In the genomic region with DNA sequence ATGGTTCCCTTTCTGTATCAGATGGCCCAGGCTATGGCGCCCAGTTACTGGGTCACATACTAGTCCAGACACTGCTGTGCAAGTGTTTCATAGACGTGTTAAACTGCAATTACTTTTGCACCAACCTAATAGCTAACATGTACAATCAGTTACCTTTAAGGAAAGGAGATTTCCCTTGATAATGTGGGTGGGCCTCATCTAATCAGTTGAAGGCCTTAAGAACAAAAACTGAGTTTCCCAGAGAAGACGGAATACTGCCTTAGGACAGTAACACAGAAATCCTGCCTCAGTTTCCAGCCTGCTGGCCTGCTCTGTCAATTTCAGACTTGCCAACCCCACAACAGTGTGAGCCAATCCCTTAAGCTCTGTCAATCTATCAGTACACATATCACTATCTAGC, we compare ENCODE assay signal across 26 cellular contexts.
"Had no signal": no experiment of that assay in that cellular context is flagged by ENCODE, and none has a peak within 500 bp of the region (broad histone marks: within the 10 kb centered on the region; RNA-seq: fewer than 3 reads in every experiment).

No MANE protein-coding gene starts in this region.

- H3K4me3 ChIP-seq: ovary, psoas muscle, right lobe of liver, sigmoid colon, stomach, thoracic aorta, thyroid gland, tibial nerve, upper lobe of left lung, uterus had no signal

- H2AFZ ChIP-seq: parathyroid adenoma had no signal

- H3K9me3 ChIP-seq: neutrophil, ovary, psoas muscle, right lobe of liver, sigmoid colon, stomach, thoracic aorta, thyroid gland, tibial nerve, upper lobe of left lung, uterus had no signal

- FAIRE-seq: small intestine had no signal

- H3K79me2 ChIP-seq: parathyroid adenoma had no signal

- DNase-seq: naive thymus-derived CD8-positive, alpha-beta T cell; nephron progenitor cell; nucleus accumbens; ovary; posterior cingulate gyrus; psoas muscle; right cardiac atrium; right lobe of liver; sigmoid colon; small intestine; stimulated activated CD4-positive, alpha-beta T cell treated with anti-CD3 and anti-CD28 coated beads, Interleukin-15, amount 100 ng/mL, for 24 hours; stimulated activated CD4-positive, alpha-beta T cell treated with anti-CD3 and anti-CD28 coated beads, Interleukin-2, amount 100 ng/mL, for 24 hours; stimulated activated CD4-positive, alpha-beta T cell treated with anti-CD3 and anti-CD28 coated beads, Interleukin-2, amount 100 ng/mL, for 48 hours; stimulated activated CD4-positive, alpha-beta T cell treated with anti-CD3 and anti-CD28 coated beads, Interleukin-4, amount 100 ng/mL, for 24 hours; stimulated activated naive B cell treated with anti-CD40 and anti-IgM and Interleukin-4, amounts not matched to agents 10 μg/mL and 1 μg/mL and 100 μg/mL, for 72 hours; stimulated activated naive CD4-positive, alpha-beta T cell treated with Interleukin-2 at 50 U/mL for 16 hours; stomach; thyroid gland; trophoblast cell; upper lobe of left lung; uterus had no signal

- ATAC-seq: naive thymus-derived CD8-positive, alpha-beta T cell; psoas muscle; right cardiac atrium; right lobe of liver; stimulated activated effector memory CD8-positive, alpha-beta T cell treated with anti-CD3 and anti-CD28 coated beads, Interleukin-12 subunit alpha, Interleukin-12 subunit beta, amount 100 ng/mL, for 72 hours; stimulated activated naive B cell treated with anti-CD40 and anti-IgM and Interleukin-4, amounts not matched to agents 10 μg/mL and 1 μg/mL and 100 μg/mL, for 72 hours had no signal

- H3K36me3 ChIP-seq: neutrophil, ovary, right lobe of liver, thyroid gland, uterus had no signal

- H3K4me1 ChIP-seq: parathyroid adenoma, psoas muscle, right lobe of liver, sigmoid colon, stomach, tibial nerve, upper lobe of left lung, uterus had no signal

- H3K9ac ChIP-seq: parathyroid adenoma had no signal

- H3K27me3 ChIP-seq: neutrophil, ovary, right lobe of liver, sigmoid colon, stomach, thyroid gland, tibial nerve, upper lobe of left lung, uterus had no signal

- H3K27ac ChIP-seq: neutrophil, ovary, parathyroid adenoma, psoas muscle, right lobe of liver, sigmoid colon, stomach, thoracic aorta, thyroid gland, tibial nerve, upper lobe of left lung, uterus had no signal
